ENCODE assay signal across 8 cellular contexts in genomic region chr11:65261591-65262380, GRCh38. TPM values are rescaled to one million over a fixed set of nuclear protein-coding genes. Genes with fewer than 3 reads are reported as not detected.
DNase-seq lines count a peak whose midpoint lies in the region; ATAC-seq, FAIRE-seq and TF ChIP-seq lines count a peak whose summit lies in the region.

Gene POLA2 (plus strand): TSS chr11:65261962. CDS start chr11:65262293, 331 bp downstream.

- TF ChIP-seq POLR2A in H1 (IDR thresholded peaks at IDR 0.05; ENCODE audit: control extremely low read depth in 1 of 2, low read depth in 2 of 2, low read length in 2 of 2), result peak in 1 of 2 experiments; percentile 75; a peak in 2 of 3 replicates

- TF ChIP-seq RAD21 in H1 (IDR thresholded peaks at IDR 0.05 in 1 of 2, conservative IDR thresholded peaks at IDR 0.05 in 1 of 2; ENCODE audit: low read depth in 2 of 2, low read length in 2 of 2), result no peak

- H3K4me3 ChIP-seq in H1 (ENCODE audit: extremely low read depth in 1 of 4, insufficient read depth in 2 of 4, low read depth in 3 of 4, low read length in 4 of 4) (peak within 1 kb of the TSS; percentile 74 to 83 (median 81)), mesendoderm (ENCODE audit: low read length) (peak within 1 kb of the TSS; percentile 76)

- peak within 1 kb of the TSS; percentile 85 to 98 for H3K4me2 ChIP-seq in H1 (ENCODE audit: insufficient read depth in 1 of 2, low read depth in 2 of 2, low read length in 2 of 2)
- H3K4me2 ChIP-seq in mesendoderm (ENCODE audit: low read length), result peak within 1 kb of the TSS; percentile 63

- CTCF ChIA-PET in H1 (lab: Charles Lee; ENCODE audit: partially characterized antibody), result interaction anchor here (1.0 to 2.8 kb wide), 13 partner anchors 12 to 143 kb away, joined by 3 to 17 read pairs (median 4); no protein-coding TSS in a partner anchor

- POLR2A ChIA-PET in H1 (lab: Charles Lee; ENCODE audit: partially characterized antibody), result interaction anchor here (0.8 to 2.6 kb wide), 18 partner anchors 9 to 375 kb away, joined by 3 to 10 read pairs (median 4); partner anchors contain the start of genes CAPN1, CDC42EP2, DPF2 and SYVN1

- H2AK5ac ChIP-seq in H1 (ENCODE audit: low read depth, low read length) (peak within 1 kb of the TSS; percentile 24), mesendoderm (ENCODE audit: low read length) (no peak within 1 kb of the TSS)

- peak within 1 kb of the TSS; percentile 12; the same call in 1 of the 2 replicates for H2BK12ac ChIP-seq in H1 (ENCODE audit: low read depth, low read length)

- peak; percentile 89 for ATAC-seq in GM21381 (IDR thresholded peaks at IDR 0.05; ENCODE audit: unreplicated experiment)

- H3K23me2 ChIP-seq in H1 (ENCODE audit: low read depth, low read length), result peaks cover 18% of the 10 kb centered on the region

- H3K27ac ChIP-seq in H1 (ENCODE audit: low read depth, low read length) (peak within 1 kb of the TSS; percentile 46), mesendoderm (ENCODE audit: low read depth, low read length) (peak within 1 kb of the TSS; percentile 62)

- H4K5ac ChIP-seq in H1 (ENCODE audit: insufficient read length, low read depth, low read length) (peak within 1 kb of the TSS; percentile 54), mesendoderm (ENCODE audit: low read length) (peak within 1 kb of the TSS; percentile 68)

- no peak within 1 kb of the TSS for H2BK20ac ChIP-seq in H1 (ENCODE audit: low read length)

- H2BK15ac ChIP-seq in H1 (ENCODE audit: low read length) (no peak within 1 kb of the TSS), mesendoderm (replicated peaks; ENCODE audit: low read depth) (no peak within 1 kb of the TSS)

- H2AFZ ChIP-seq in H1 (ENCODE audit: low read length), result 0 out of 2 replicates have a peak within 1 kb of the TSS, but pooled peaks have one; percentile 51

- H2BK5ac ChIP-seq in H1 (ENCODE audit: low read depth, low read length), result peak within 1 kb of the TSS; percentile 87; the same call in 1 of the 2 replicates
- H2BK5ac ChIP-seq in mesendoderm (ENCODE audit: low read length), result peak within 1 kb of the TSS; percentile 20

- no peaks in the 10 kb centered on the region for H3K9me3 ChIP-seq in H1 (ENCODE audit: insufficient read depth in 2 of 2, low read depth in 1 of 2, low read length in 1 of 2)

- H3K79me1 ChIP-seq in H1 (ENCODE audit: low read depth, low read length), result peaks cover 9% of the 10 kb centered on the region
- H3K79me1 ChIP-seq in mesendoderm (ENCODE audit: low read length), result peaks cover 6% of the 10 kb centered on the region

- H3K79me2 ChIP-seq in H1 (ENCODE audit: control insufficient read depth in 1 of 2, insufficient read depth in 2 of 2, low read length in 2 of 2) (peaks cover 5 to 18% of the 10 kb centered on the region in 2 experiments), mesendoderm (ENCODE audit: control insufficient read depth, insufficient read depth, low read length) (peaks cover 9% of the 10 kb centered on the region)

- no peak for TF ChIP-seq EP300 in H1 (IDR thresholded peaks at IDR 0.05; ENCODE audit: borderline replicate concordance in 1 of 2, low read depth in 2 of 2, low read length in 2 of 2)

- H3K4me1 ChIP-seq in H1 (replicated peaks in 1 of 4; ENCODE audit: control insufficient read depth in 3 of 4, insufficient read depth in 4 of 4, low read length in 3 of 4) (peaks cover 0 to 3% (median under 1%) of the 10 kb centered on the region in 4 experiments; a peak in 2 of 7 replicates), mesendoderm (ENCODE audit: control insufficient read depth, low read depth, low read length) (peaks cover 7% of the 10 kb centered on the region)

- no peak within 1 kb of the TSS for H3K23ac ChIP-seq in H1 (ENCODE audit: insufficient read length)
- peak within 1 kb of the TSS; percentile 29 for H3K23ac ChIP-seq in mesendoderm (ENCODE audit: low read length)

- DNase-seq in COR-L47 (lab: John Stamatoyannopoulos, UW) (peak; percentile 95), HUDEP-2 (lab: John Stamatoyannopoulos, UW; ENCODE audit: unreplicated experiment in 76 of 76) (peak; percentile 34 to 97 (median 92)), NOMO-1 treated with dmso at 0.1 percent for 144 hours (lab: John Stamatoyannopoulos, UW; ENCODE audit: unreplicated experiment) (peak; percentile 92), H1 (ENCODE audit: low read depth in 1 of 2, low spot score in 2 of 2) (peak; percentile 86 to 92), mesendoderm (peak; percentile 96)
- DNase-seq in activated CD8-positive, alpha-beta memory T cell treated with anti-CD3 and anti-CD28 coated beads for 48 hours (ENCODE audit: low read depth in 2 of 3, low spot score in 2 of 3), result peak; percentile 96 to 98 (median 96)
- DNase-seq in stimulated activated CD8-positive, alpha-beta memory T cell treated with anti-CD3 and anti-CD28 coated beads, Interleukin-12 subunit alpha, Interleukin-12 subunit beta, amount 100 ng/mL, for 4 hours (ENCODE audit: low read depth), result peak; percentile 95

- H3K36me3 ChIP-seq in H1 (ENCODE audit: control insufficient read depth in 2 of 4, insufficient read depth in 4 of 4, low read length in 3 of 4), result peaks cover 2 to 4% (median 3%) of the 10 kb centered on the region in 4 experiments; a peak in 4 of 8 replicates
- peaks cover 2% of the 10 kb centered on the region for H3K36me3 ChIP-seq in mesendoderm (ENCODE audit: control insufficient read depth, insufficient read depth, low read length)

- no peak for FAIRE-seq in H1 (lab: Jason Lieb, UNC)

- no peak within 1 kb of the TSS for H3K14ac ChIP-seq in H1 (ENCODE audit: insufficient read length)

- WGBS in H1 (ENCODE audit: extremely low coverage in 1 of 2, insufficient coverage in 1 of 2, insufficient read length in 1 of 2, insufficient replicate concordance in 2 of 2, low coverage in 1 of 2, low lambda C conversion rate in 2 of 2, missing lambda C conversion rate in 1 of 2), 2 experiments, result 3% methylated on average over 66 of the region's 66 CpGs; no CpG with 5 or more reads in 1 of the 2 experiments
- no CpG with 5 or more reads among the region's 66 CpGs for WGBS in mesendoderm (ENCODE audit: extremely low coverage, insufficient coverage, low lambda C conversion rate)

- peak within 1 kb of the TSS; percentile 56 for H4K91ac ChIP-seq in H1 (replicated peaks; ENCODE audit: insufficient read length, low read length)

- H2BK120ac ChIP-seq in H1 (replicated peaks; ENCODE audit: low read depth, low read length) (no peak within 1 kb of the TSS), mesendoderm (ENCODE audit: low read depth, low read length) (peak within 1 kb of the TSS; percentile 75)

- H3K27me3 ChIP-seq in H1 (replicated peaks in 1 of 4; ENCODE audit: control insufficient read depth in 3 of 4, extremely low read depth in 1 of 4, insufficient read depth in 3 of 4, low read length in 3 of 4), result no peaks in the 10 kb centered on the region
- no peaks in the 10 kb centered on the region for H3K27me3 ChIP-seq in mesendoderm (ENCODE audit: insufficient read depth, low read length, poor library complexity)

- peak within 1 kb of the TSS; percentile 83; the same call in 1 of the 2 replicates for H4K8ac ChIP-seq in H1 (ENCODE audit: extremely low read depth, insufficient read depth, low read length)
- peak within 1 kb of the TSS; percentile 95 for H4K8ac ChIP-seq in mesendoderm (ENCODE audit: low read depth, low read length)

- H3K9ac ChIP-seq in H1 (replicated peaks in 1 of 4; ENCODE audit: extremely low read depth in 1 of 4, low read depth in 3 of 4, low read length in 3 of 4), result peak within 1 kb of the TSS; percentile 76 to 91 (median 79)
- peak within 1 kb of the TSS; percentile 99 for H3K9ac ChIP-seq in mesendoderm (ENCODE audit: low read length)

- TF ChIP-seq CTCF in H1 (IDR thresholded peaks at IDR 0.05; ENCODE audit: control extremely low read depth in 1 of 3, insufficient read depth in 1 of 3, low read depth in 1 of 3, low read length in 3 of 3), result no peak

- peak within 1 kb of the TSS; percentile 75 for H3K56ac ChIP-seq in H1 (replicated peaks; ENCODE audit: insufficient read length, low read depth, low read length)
- peak within 1 kb of the TSS; percentile 97 for H3K56ac ChIP-seq in mesendoderm (ENCODE audit: low read length)

- peak within 1 kb of the TSS; percentile 88 for H3K4ac ChIP-seq in H1 (replicated peaks; ENCODE audit: insufficient read length, low read depth, low read length)
- H3K4ac ChIP-seq in mesendoderm (ENCODE audit: low read depth, low read length), result peak within 1 kb of the TSS; percentile 90

- no peaks in the 10 kb centered on the region for H4K20me1 ChIP-seq in H1 (replicated peaks in 1 of 2; ENCODE audit: control insufficient read depth in 1 of 2, insufficient read depth in 2 of 2, low read length in 2 of 2)

- H3K18ac ChIP-seq in H1 (ENCODE audit: extremely low read depth, low read length) (peak within 1 kb of the TSS; percentile 87), mesendoderm (ENCODE audit: low read length) (peak within 1 kb of the TSS; percentile 97)

TF ChIP-seq in H1, 55 proteins besides CTCF, POLR2A, EP300 and RAD21 (continues in another document):
- TF ChIP-seq TBP (IDR thresholded peaks at IDR 0.05; ENCODE audit: low read depth, low read length), result 0 out of 2 replicates have a peak, but pooled peaks have one; percentile 12
- TF ChIP-seq RFX5 (IDR thresholded peaks at IDR 0.05; ENCODE audit: borderline replicate concordance, low read depth, low read length), result no peak
- TF ChIP-seq BRCA1 (IDR thresholded peaks at IDR 0.05; ENCODE audit: low read depth, low read length), result 0 out of 2 replicates have a peak, but pooled peaks have one; percentile 33
- TF ChIP-seq FOSL1 (IDR thresholded peaks at IDR 0.05; ENCODE audit: insufficient read depth, low read depth, low read length), result no peak
- peak; percentile 62 for TF ChIP-seq TAF1 (IDR thresholded peaks at IDR 0.05; ENCODE audit: low read depth, low read length)
- no peak for TF ChIP-seq SP1 (IDR thresholded peaks at IDR 0.05; ENCODE audit: low read depth, low read length)
- TF ChIP-seq ZNF274 (IDR thresholded peaks at IDR 0.05; ENCODE audit: borderline replicate concordance, extremely low read depth, low read length), result no peak
- no peak for TF ChIP-seq CTBP2 (IDR thresholded peaks at IDR 0.05; ENCODE audit: borderline replicate concordance, insufficient read depth, insufficient read length, low read length)
- TF ChIP-seq EZH2 (IDR thresholded peaks at IDR 0.05; ENCODE audit: low read depth, low read length, severe bottlenecking), result no peak
- no peak for TF ChIP-seq TAF7 (optimal IDR thresholded peaks at IDR 0.05; ENCODE audit: borderline replicate concordance, low read depth, low read length)

RNA-seq across cellular contexts. Expression of gene POLA2, which starts in this region (rescaled TPM):
- total RNA-seq in H1 (2021; fragmentation: NEBNext Ultra II Directional; extraction: Animal tissue kit (Norgen Biotek cat#: 25700)), result 31.2 and 34.6 TPM in 2 replicates
- polyA plus RNA-seq in H1 (2011; rRNA removed), result 48.1 and 55.9 TPM in 2 replicates
- 49.0 TPM for polyA plus RNA-seq in H1 (2011; cell fraction: cytosol; rRNA removed)
- 52.8 TPM for polyA plus RNA-seq in H1 (2011; cell fraction: nucleus; rRNA removed)
- 28.2 to 35.6 TPM (median 32.2 TPM) in 4 replicates for polyA plus RNA-seq in H1 (2012, experiment 1 of 2)
- 17.1 TPM for polyA plus RNA-seq in H1 (2012, experiment 2 of 2)
- 13.1 TPM for polyA plus RNA-seq in H1 (2013, experiment 1 of 2)
- polyA plus RNA-seq in H1 (2013, experiment 2 of 2), result 10.8 TPM
- polyA minus RNA-seq in H1 (2011; rRNA and poly(A)+ RNA removed), result 95.6 and 117 TPM in 2 replicates
- 36.3 TPM for polyA minus RNA-seq in H1 (2011; cell fraction: cytosol; rRNA and poly(A)+ RNA removed)
- polyA minus RNA-seq in H1 (2011; cell fraction: nucleus; rRNA and poly(A)+ RNA removed), result 67.8 TPM
- 15.3 TPM for polyA plus RNA-seq in mesendoderm (2013, experiment 1 of 2)
- 15.6 TPM for polyA plus RNA-seq in mesendoderm (2013, experiment 2 of 2)

Comparison
In these comparisons a context has a peak if more than half of its experiments do, and no peak if none do; other contexts are left out.
1. Peak in every context shown above with its lines: DNase-seq, ATAC-seq, H3K4me3 ChIP-seq and H3K27ac ChIP-seq.